In genomic region chr7:55246181-55246580, GRCh38 we compare ENCODE assay signal across 26 cellular contexts.
A peak's percentile ranks its signal among the peaks of the same experiment; 100 is the strongest.
DNase-seq lines count a peak whose midpoint lies in the region; ATAC-seq and TF ChIP-seq lines count a peak whose summit lies in the region.
"Had no signal": no experiment of that assay in that cellular context is flagged by ENCODE, and none has a peak within 500 bp of the region (broad histone marks: within the 10 kb centered on the region; RNA-seq: fewer than 3 reads in every experiment).

No MANE protein-coding gene starts in this region.

- H3K27me3 ChIP-seq in foreskin keratinocyte (no peaks in the 10 kb centered on the region), smooth muscle cell (ENCODE audit: low read depth) (no peaks in the 10 kb centered on the region)
- H3K27me3 ChIP-seq: adrenal gland, uterus had no signal

- no peaks in the 10 kb centered on the region for H3K9me3 ChIP-seq in smooth muscle cell (replicated peaks; ENCODE audit: low read depth)
- H3K9me3 ChIP-seq: adrenal gland, uterus had no signal

- H3K27ac ChIP-seq in foreskin keratinocyte (peak overlapping the region; percentile 34), smooth muscle cell (ENCODE audit: low read depth) (no peak overlapping the region)
- H3K27ac ChIP-seq: adrenal gland, C4-2B, RWPE1, uterus had no signal

- no peak overlapping the region for H3K27ac Mint-ChIP-seq in activated CD4-positive, alpha-beta T cell treated with anti-CD3 and anti-CD28 coated beads, Interleukin-2, amount 10 ng/mL, durations not matched to agents 7 days and 5 days
- H3K27ac Mint-ChIP-seq: activated T-cell treated with anti-CD3 and anti-CD28 coated beads, Interleukin-2, amount 50 U/mL, for 24 hours; effector memory CD8-positive, alpha-beta T cell; immature natural killer cell; nephron; stimulated activated effector memory CD8-positive, alpha-beta T cell treated with anti-CD3 and anti-CD28 coated beads, Interleukin-12 subunit alpha, Interleukin-12 subunit beta, amount 100 ng/mL, for 72 hours had no signal

- H3K36me3 Mint-ChIP-seq in activated CD4-positive, alpha-beta T cell treated with anti-CD3 and anti-CD28 coated beads, Interleukin-2, amount 10 ng/mL, durations not matched to agents 7 days and 5 days (ENCODE audit: low read depth) = no peaks in the 10 kb centered on the region
- H3K36me3 Mint-ChIP-seq: immature natural killer cell; stimulated activated effector memory CD8-positive, alpha-beta T cell treated with anti-CD3 and anti-CD28 coated beads, Interleukin-12 subunit alpha, Interleukin-12 subunit beta, amount 100 ng/mL, for 72 hours had no signal

- H4K20me1 ChIP-seq in smooth muscle cell (ENCODE audit: low read depth) = no peaks in the 10 kb centered on the region

- POLR2A ChIA-PET in activated CD4-positive, alpha-beta T cell treated with anti-CD3 and anti-CD28 coated beads, Interleukin-2, amount 10 ng/mL, durations not matched to agents 7 days and 5 days (lab: Charles Lee) = interaction anchor here (0.5 kb wide), 1 partner anchor 77 kb away, joined by 3 read pairs; no protein-coding TSS in a partner anchor

- H3F3A ChIP-seq in smooth muscle cell (ENCODE audit: low read depth) = peaks cover 3% of the 10 kb centered on the region

- H3K4me3 Mint-ChIP-seq in activated CD4-positive, alpha-beta T cell treated with anti-CD3 and anti-CD28 coated beads, Interleukin-2, amount 10 ng/mL, durations not matched to agents 7 days and 5 days = no peak overlapping the region
- H3K4me3 Mint-ChIP-seq: activated T-cell treated with anti-CD3 and anti-CD28 coated beads, Interleukin-2, amount 50 U/mL, for 24 hours; effector memory CD8-positive, alpha-beta T cell; immature natural killer cell; nephron; stimulated activated effector memory CD8-positive, alpha-beta T cell treated with anti-CD3 and anti-CD28 coated beads, Interleukin-12 subunit alpha, Interleukin-12 subunit beta, amount 100 ng/mL, for 72 hours had no signal

- H3K9me3 Mint-ChIP-seq in activated CD4-positive, alpha-beta T cell treated with anti-CD3 and anti-CD28 coated beads, Interleukin-2, amount 10 ng/mL, durations not matched to agents 7 days and 5 days = no peaks in the 10 kb centered on the region
- H3K9me3 Mint-ChIP-seq: activated T-cell treated with anti-CD3 and anti-CD28 coated beads, Interleukin-2, amount 50 U/mL, for 24 hours; effector memory CD8-positive, alpha-beta T cell; immature natural killer cell; nephron; stimulated activated effector memory CD8-positive, alpha-beta T cell treated with anti-CD3 and anti-CD28 coated beads, Interleukin-12 subunit alpha, Interleukin-12 subunit beta, amount 100 ng/mL, for 72 hours had no signal

- H3K9ac ChIP-seq in smooth muscle cell (ENCODE audit: low read depth) = no peak overlapping the region

- no peak for TF ChIP-seq CTCF in choroid plexus epithelial cell (conservative IDR thresholded peaks at IDR 0.05; ENCODE audit: low read depth, low read length)
- no peak for TF ChIP-seq CTCF in foreskin keratinocyte (conservative IDR thresholded peaks at IDR 0.05)
- TF ChIP-seq CTCF in smooth muscle cell (IDR thresholded peaks at IDR 0.05; ENCODE audit: borderline replicate concordance, insufficient read depth, poor library complexity, severe bottlenecking) = no peak

- H3K36me3 ChIP-seq in smooth muscle cell (ENCODE audit: low read depth) = no peaks in the 10 kb centered on the region
- H3K36me3 ChIP-seq: adrenal gland, uterus had no signal

- no peaks in the 10 kb centered on the region for H3K79me2 ChIP-seq in smooth muscle cell (ENCODE audit: low read depth)

- no peaks in the 10 kb centered on the region for H3K27me3 Mint-ChIP-seq in activated CD4-positive, alpha-beta T cell treated with anti-CD3 and anti-CD28 coated beads, Interleukin-2, amount 10 ng/mL, durations not matched to agents 7 days and 5 days

- H3K4me1 ChIP-seq in foreskin keratinocyte (no peaks in the 10 kb centered on the region), smooth muscle cell (ENCODE audit: low read depth) (no peaks in the 10 kb centered on the region)
- H3K4me1 ChIP-seq: uterus had no signal

- no peak overlapping the region for H3K4me2 ChIP-seq in smooth muscle cell

- in situ Hi-C loops in ACHN (cut with HindIII; ENCODE audit: low pct_ligation_motif_present, low pct_unique_long_range_greater_than_20kb, low sequenced_read_pairs) = no loop called here

- 95% methylated on average over 5 of the region's 5 CpGs for WGBS in smooth muscle cell (ENCODE audit: low lambda C conversion rate)

- DNase-seq in ACHN = peak; percentile 25
- peak; percentile 85 for DNase-seq in LHCN-M2 (ENCODE audit: low read depth)
- DNase-seq in choroid plexus epithelial cell (ENCODE audit: low read depth) = peak; percentile 65
- peak; percentile 59 to 84 for DNase-seq in foreskin keratinocyte
- DNase-seq in smooth muscle cell (lab: John Stamatoyannopoulos, UW; ENCODE audit: unreplicated experiment) = no peak
- DNase-seq in activated CD4-positive, alpha-beta T cell treated with anti-CD3 and anti-CD28 coated beads, Interleukin-2, amount 10 ng/mL, durations not matched to agents 7 days and 5 days = no peak
- no peak for DNase-seq in activated CD4-positive, alpha-beta T cell treated with anti-CD3 and anti-CD28 coated beads, Interleukin-2, amount 50 U/mL, for 4 hours
- no peak for DNase-seq in HuH-7 (ENCODE audit: low spot score)
- DNase-seq: activated CD4-positive, CD25-positive, alpha-beta regulatory T cell; activated T-cell treated with anti-CD3 and anti-CD28 coated beads, Interleukin-2, amount 50 U/mL, for 24 hours; adrenal gland; effector memory CD8-positive, alpha-beta T cell; immature natural killer cell; left ventricle myocardium superior; midbrain; NCI-H1436 treated with DMSO at 0.1 percent for 48 hours; NCI-H2171; NCI-H69; stimulated activated CD4-positive, alpha-beta T cell treated with anti-CD3 and anti-CD28 coated beads, Interleukin-2, amount 100 ng/mL, for 24 hours; T1000; uterus had no signal

- H2AFZ ChIP-seq in smooth muscle cell (ENCODE audit: low read depth) = no peak overlapping the region

- CTCF ChIA-PET in activated CD4-positive, alpha-beta T cell treated with anti-CD3 and anti-CD28 coated beads, Interleukin-2, amount 10 ng/mL, durations not matched to agents 7 days and 5 days (lab: Charles Lee) = interaction anchor here (1.0 kb wide), 1 partner anchor 9 kb away, joined by 3 read pairs; no protein-coding TSS in a partner anchor

- no peaks in the 10 kb centered on the region for H3K4me1 Mint-ChIP-seq in activated CD4-positive, alpha-beta T cell treated with anti-CD3 and anti-CD28 coated beads, Interleukin-2, amount 10 ng/mL, durations not matched to agents 7 days and 5 days
- H3K4me1 Mint-ChIP-seq: immature natural killer cell; stimulated activated effector memory CD8-positive, alpha-beta T cell treated with anti-CD3 and anti-CD28 coated beads, Interleukin-12 subunit alpha, Interleukin-12 subunit beta, amount 100 ng/mL, for 72 hours had no signal

- H3K4me3 ChIP-seq in choroid plexus epithelial cell (ENCODE audit: low read depth, low read length) (no peak overlapping the region), smooth muscle cell (no peak overlapping the region)
- H3K4me3 ChIP-seq: adrenal gland, skin epidermis, uterus had no signal

- ATAC-seq in foreskin keratinocyte = peak; percentile 17
- ATAC-seq: effector memory CD8-positive, alpha-beta T cell; left ventricle myocardium superior; stimulated activated effector memory CD8-positive, alpha-beta T cell treated with anti-CD3 and anti-CD28 coated beads, Interleukin-12 subunit alpha, Interleukin-12 subunit beta, amount 100 ng/mL, for 72 hours had no signal

Comparison
In these comparisons a context has a peak if more than half of its experiments do, and no peak if none do; other contexts are left out.
1. DNase-seq: peak in ACHN (single experiment), LHCN-M2 (single experiment), choroid plexus epithelial cell (single experiment) and foreskin keratinocyte (2 of 2); none in smooth muscle cell (single experiment), activated CD4-positive, alpha-beta T cell treated with anti-CD3 and anti-CD28 coated beads, Interleukin-2, amount 10 ng/mL, durations not matched to agents 7 days and 5 days (single experiment), activated CD4-positive, alpha-beta T cell treated with anti-CD3 and anti-CD28 coated beads, Interleukin-2, amount 50 U/mL, for 4 hours (0 of 2) and HuH-7 (single experiment).